1 cellular context compared by ENCODE assay signal in the genomic region with DNA sequence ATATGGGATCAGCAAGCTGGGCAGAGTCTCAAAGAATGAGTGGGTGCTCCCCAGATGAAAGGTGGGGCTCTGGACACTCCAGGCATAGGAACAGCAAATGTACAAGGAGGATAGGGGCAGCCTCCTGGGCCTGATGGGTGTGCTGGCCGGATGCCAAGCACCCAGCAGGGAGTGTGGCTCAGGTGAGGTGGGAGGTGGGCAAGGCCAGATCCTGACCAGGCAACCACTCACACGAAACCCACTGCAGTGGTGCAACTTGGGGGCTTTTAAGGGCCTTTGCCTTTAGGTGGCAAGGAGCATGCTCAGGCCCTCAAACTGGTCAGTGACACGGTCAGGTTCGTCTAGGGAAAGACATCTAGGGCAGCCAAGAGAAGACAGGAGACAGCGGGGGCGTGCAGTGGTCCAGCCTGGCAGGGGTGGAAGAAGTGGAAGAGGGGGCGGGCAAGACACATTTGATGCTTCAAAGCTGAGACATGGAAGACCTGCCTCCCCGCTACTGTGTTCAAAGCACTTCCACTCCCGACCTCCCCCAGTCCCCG.
TF ChIP-seq lines count a peak whose summit lies in the region.

No MANE protein-coding gene starts in this region.

TF ChIP-seq in H1, 55 proteins besides CTCF, POLR2A, EP300 and RAD21 (continued from another document):
- no peak for TF ChIP-seq YY1 (IDR thresholded peaks at IDR 0.05; ENCODE audit: low read depth, low read length)
- TF ChIP-seq HDAC2 (IDR thresholded peaks at IDR 0.05; ENCODE audit: borderline replicate concordance in 1 of 2, low read depth in 2 of 2, low read length in 2 of 2): no peak
